Comparison of ENCODE assay signal across 21 cellular contexts in the genomic region with DNA sequence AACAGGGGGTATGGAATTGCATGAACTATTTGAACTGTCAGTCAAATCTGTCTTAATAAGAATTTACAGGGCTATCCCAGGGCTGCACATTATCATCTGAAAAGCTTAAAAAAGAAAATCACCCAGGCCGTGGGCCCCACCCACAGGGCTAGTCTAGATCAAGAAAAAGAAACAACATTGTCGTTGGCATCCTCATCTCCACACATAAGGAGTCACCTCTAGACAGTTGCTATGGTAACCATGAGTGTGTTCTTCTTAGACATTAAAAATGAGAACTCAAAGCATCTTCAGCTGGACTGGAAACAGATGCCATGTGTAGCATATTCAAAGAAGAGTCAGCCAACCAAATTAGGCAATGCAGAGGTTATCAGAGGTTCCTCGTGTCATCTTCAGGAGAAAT.
"Had no signal": no experiment of that assay in that cellular context is flagged by ENCODE, and none has a peak within 500 bp of the region (broad histone marks: within the 10 kb centered on the region; RNA-seq: fewer than 3 reads in every experiment).

No MANE protein-coding gene starts in this region.

- H3K27me3 ChIP-seq: esophagus muscularis mucosa, gastroesophageal sphincter, pancreas, right atrium auricular region, suprapubic skin, tibial nerve had no signal

- H3K36me3 Mint-ChIP-seq: memory B cell had no signal

- H3K4me3 ChIP-seq: coronary artery, esophagus muscularis mucosa, gastroesophageal sphincter, pancreas, psoas muscle, right atrium auricular region, suprapubic skin, tibial nerve had no signal

- H3K4me3 Mint-ChIP-seq: activated B cell treated with CpG ODN at 0.5 μM for 24 hours; activated CD4-positive, alpha-beta T cell treated with anti-CD3 and anti-CD28 coated beads for 36 hours; activated T-cell treated with anti-CD3 and anti-CD28 coated beads, Interleukin-2, amount 50 U/mL, for 4 hours; memory B cell; nephron; stimulated activated naive CD8-positive, alpha-beta T cell treated with anti-CD3 and anti-CD28 coated beads, Interleukin-15, amount 100 ng/mL, for 72 hours had no signal

- DNase-seq: activated B cell treated with CpG ODN at 0.5 μM for 24 hours; activated CD4-positive, alpha-beta T cell treated with anti-CD3 and anti-CD28 coated beads for 36 hours; activated CD4-positive, alpha-beta T cell treated with anti-CD3 and anti-CD28 coated beads, Interleukin-2, amount 50 U/mL, for 4 hours; activated CD8-positive, alpha-beta memory T cell treated with anti-CD3 and anti-CD28 coated beads for 24 hours; activated CD8-positive, alpha-beta memory T cell treated with anti-CD3 and anti-CD28 coated beads, Interleukin-2, amount 50 U/mL, for 4 hours; activated naive CD4-positive, alpha-beta T cell treated with Interleukin-2 at 50 U/mL for 16 hours; activated T-cell treated with anti-CD3 and anti-CD28 coated beads, Interleukin-2, amount 50 U/mL, for 4 hours; cerebellar nuclear complex; left colon; pancreas; psoas muscle; stimulated activated CD4-positive, alpha-beta T cell treated with anti-CD3 and anti-CD28 coated beads, Interleukin-12 subunit alpha, Interleukin-12 subunit beta, amount 100 ng/mL, for 4 hours; stimulated activated naive CD8-positive, alpha-beta T cell treated with anti-CD3 and anti-CD28 coated beads, Interleukin-15, amount 100 ng/mL, for 72 hours had no signal

- H3K9me3 Mint-ChIP-seq: activated B cell treated with CpG ODN at 0.5 μM for 24 hours; activated T-cell treated with anti-CD3 and anti-CD28 coated beads, Interleukin-2, amount 50 U/mL, for 4 hours; memory B cell; nephron; stimulated activated naive CD8-positive, alpha-beta T cell treated with anti-CD3 and anti-CD28 coated beads, Interleukin-15, amount 100 ng/mL, for 72 hours had no signal

- H3K9me3 ChIP-seq: esophagus muscularis mucosa, gastroesophageal sphincter, pancreas, psoas muscle, right atrium auricular region, suprapubic skin, tibial nerve had no signal

- H3K4me1 ChIP-seq: esophagus muscularis mucosa, pancreas, psoas muscle, suprapubic skin had no signal

- H3K27me3 Mint-ChIP-seq: activated B cell treated with CpG ODN at 0.5 μM for 24 hours; activated CD4-positive, alpha-beta T cell treated with anti-CD3 and anti-CD28 coated beads for 36 hours; stimulated activated naive CD8-positive, alpha-beta T cell treated with anti-CD3 and anti-CD28 coated beads, Interleukin-15, amount 100 ng/mL, for 72 hours had no signal

- H3K4me1 Mint-ChIP-seq: activated B cell treated with CpG ODN at 0.5 μM for 24 hours; activated CD4-positive, alpha-beta T cell treated with anti-CD3 and anti-CD28 coated beads for 36 hours; memory B cell; stimulated activated naive CD8-positive, alpha-beta T cell treated with anti-CD3 and anti-CD28 coated beads, Interleukin-15, amount 100 ng/mL, for 72 hours had no signal

- H3K36me3 ChIP-seq: esophagus muscularis mucosa, gastroesophageal sphincter, right atrium auricular region, suprapubic skin, tibial nerve had no signal

- ATAC-seq: activated CD4-positive, alpha-beta T cell treated with anti-CD3 and anti-CD28 coated beads for 36 hours; activated T-cell treated with anti-CD3 and anti-CD28 coated beads, Interleukin-2, amount 50 U/mL, for 4 hours; gastroesophageal sphincter; left colon; pancreas; psoas muscle; stimulated activated naive CD8-positive, alpha-beta T cell treated with anti-CD3 and anti-CD28 coated beads, Interleukin-15, amount 100 ng/mL, for 72 hours had no signal

- H3K27ac Mint-ChIP-seq: activated B cell treated with CpG ODN at 0.5 μM for 24 hours; activated CD4-positive, alpha-beta T cell treated with anti-CD3 and anti-CD28 coated beads for 36 hours; memory B cell; nephron; stimulated activated naive CD8-positive, alpha-beta T cell treated with anti-CD3 and anti-CD28 coated beads, Interleukin-15, amount 100 ng/mL, for 72 hours had no signal

- H3K27ac ChIP-seq: coronary artery, esophagus muscularis mucosa, gastroesophageal sphincter, pancreas, psoas muscle, right atrium auricular region, suprapubic skin, tibial nerve had no signal
